Comparison of ENCODE assay signal across 9 cellular contexts in genomic region chr12:90959538-90960139, GRCh38. TPM values are rescaled to one million over a fixed set of nuclear protein-coding genes. Genes with fewer than 3 reads are reported as not detected.
DNase-seq lines count a peak whose midpoint lies in the region; ATAC-seq and TF ChIP-seq lines count a peak whose summit lies in the region.
"Had no signal": no experiment of that assay in that cellular context is flagged by ENCODE, and none has a peak within 500 bp of the region (broad histone marks: within the 10 kb centered on the region; RNA-seq: fewer than 3 reads in every experiment).

No MANE protein-coding gene starts in this region.

- H3K36me3 ChIP-seq in DOHH2 (ENCODE audit: control insufficient read depth, low read length) (no peaks in the 10 kb centered on the region), breast epithelium (no peaks in the 10 kb centered on the region), aorta (ENCODE audit: control insufficient read depth in 1 of 2, insufficient read depth in 2 of 2, low read length in 1 of 2) (no peaks in the 10 kb centered on the region)

- WGBS in aorta, 2 donors = 1 to 2% methylated on average over 4 of the region's 4 CpGs

- H4K20me1 ChIP-seq in DOHH2 (ENCODE audit: control insufficient read depth, insufficient read depth, low read depth, low read length) = no peaks in the 10 kb centered on the region

- no peaks in the 10 kb centered on the region for H3K9me2 ChIP-seq in DOHH2 (replicated peaks; ENCODE audit: control insufficient read depth, low read length)

- no peak overlapping the region for H3K4me2 ChIP-seq in DOHH2 (ENCODE audit: low read length)

- H3K4me3 ChIP-seq in DOHH2 (ENCODE audit: low read length) (no peak overlapping the region), breast epithelium (no peak overlapping the region), aorta (ENCODE audit: low read length in 2 of 2) (no peak overlapping the region)

- no peaks in the 10 kb centered on the region for H3K79me2 ChIP-seq in DOHH2 (ENCODE audit: control insufficient read depth, low read length)

- no peaks in the 10 kb centered on the region for H3F3A ChIP-seq in DOHH2 (ENCODE audit: control insufficient read depth, insufficient read depth)

- TF ChIP-seq POLR2A in breast epithelium (IDR thresholded peaks at IDR 0.05) = no peak

- DNase-seq in NCI-H460 (ENCODE audit: extremely low read depth, low read depth) = peak; percentile 48
- no peak for DNase-seq in breast epithelium (ENCODE audit: low spot score in 2 of 2)
- DNase-seq in left kidney (ENCODE audit: low read depth, low spot score) = peak; percentile 69
- no peak for DNase-seq in aorta
- no peak for DNase-seq in activated CD4-positive, CD25-positive, alpha-beta regulatory T cell (lab: John Stamatoyannopoulos, UW)

- ATAC-seq in GM19324 (IDR thresholded peaks at IDR 0.05; ENCODE audit: low FRiP score, unreplicated experiment) (peak; percentile 78), HG03175 (IDR thresholded peaks at IDR 0.05; ENCODE audit: unreplicated experiment) (peak; percentile 85), aorta (ENCODE audit: low FRiP score) (peak; percentile 81)
- ATAC-seq: activated T-cell treated with anti-CD3 and anti-CD28 coated beads, Interleukin-2, amount 50 U/mL, for 72 hours had no signal

- no peak overlapping the region for H3K27ac ChIP-seq in DOHH2 (ENCODE audit: low read depth, low read length)
- no peak overlapping the region for H3K27ac ChIP-seq in breast epithelium
- no peak overlapping the region for H3K27ac ChIP-seq in aorta (ENCODE audit: low read depth in 1 of 2, low read length in 2 of 2)

- intact Hi-C loops in breast epithelium (cut with DNase I; ENCODE audit: low total_unique reads) = loop anchor here (2.0 kb wide), 1 partner anchor 39 kb away; no protein-coding TSS in a partner anchor
- intact Hi-C loops in aorta (cut with DNase I) = no loop called here

- peak; percentile 71 for TF ChIP-seq CTCF in DOHH2 (IDR thresholded peaks at IDR 0.05; ENCODE audit: low read depth, low read length, poor library complexity, severe bottlenecking)
- peak; percentile 46 to 73 (median 60) for TF ChIP-seq CTCF in breast epithelium (IDR thresholded peaks at IDR 0.05)

- H3K9me3 ChIP-seq in DOHH2 (ENCODE audit: control insufficient read depth, insufficient read depth, low read length) = no peaks in the 10 kb centered on the region
- no peaks in the 10 kb centered on the region for H3K9me3 ChIP-seq in breast epithelium
- H3K9me3 ChIP-seq in aorta (ENCODE audit: control insufficient read depth, low read length) = no peaks in the 10 kb centered on the region

- H3K4me1 ChIP-seq in DOHH2 (ENCODE audit: control insufficient read depth, low read length) (no peaks in the 10 kb centered on the region), breast epithelium (no peaks in the 10 kb centered on the region), aorta (ENCODE audit: control insufficient read depth in 1 of 2, insufficient read depth in 2 of 2, low read length in 2 of 2) (no peaks in the 10 kb centered on the region)

- H3K27me3 ChIP-seq in DOHH2 (ENCODE audit: control insufficient read depth, low read length) = no peaks in the 10 kb centered on the region
- H3K27me3 ChIP-seq in breast epithelium = no peaks in the 10 kb centered on the region
- H3K27me3 ChIP-seq in aorta (ENCODE audit: control insufficient read depth in 1 of 2, insufficient read depth in 2 of 2, low read length in 1 of 2) = no peaks in the 10 kb centered on the region

RNA-seq across cellular contexts. Expression of gene CCER1, which starts 4.7 kb away (rescaled TPM):
- total RNA-seq in NCI-H460 (2014; rRNA removed; shearing (Covaris generic)) = not detected in 2 replicates
- polyA plus RNA-seq in NCI-H460 (2014; cell fraction: nucleus; rRNA removed) = not detected in 2 replicates
- not detected for total RNA-seq in breast epithelium
- total RNA-seq in aorta = not detected
- not detected for polyA plus RNA-seq in aorta
- total RNA-seq: activated T-cell treated with anti-CD3 and anti-CD28 coated beads, Interleukin-2, amount 50 U/mL, for 72 hours had no signal

RNA-seq across cellular contexts. Expression of gene EPYC, which starts 45.1 kb away (rescaled TPM):
- not detected in 2 replicates for total RNA-seq in NCI-H460 (2014; rRNA removed; shearing (Covaris generic))
- not detected in 2 replicates for polyA plus RNA-seq in NCI-H460 (2014; cell fraction: nucleus; rRNA removed)
- total RNA-seq in breast epithelium = not detected
- total RNA-seq in aorta = not detected
- polyA plus RNA-seq in aorta = under 1 TPM in 1 of 2 donors, not detected in 1; 0.51 TPM
- total RNA-seq: activated T-cell treated with anti-CD3 and anti-CD28 coated beads, Interleukin-2, amount 50 U/mL, for 72 hours had no signal

Comparison
In these comparisons a context has a peak if more than half of its experiments do, and no peak if none do; other contexts are left out.
1. DNase-seq: peak in NCI-H460 (single experiment) and left kidney (single experiment); none in breast epithelium (0 of 2), aorta (0 of 2) and activated CD4-positive, CD25-positive, alpha-beta regulatory T cell (0 of 4).
2. Peak in every context shown above with its lines, with median percentiles within 50 percentile points of each other: ATAC-seq.